ENCODE assay signal across 8 cellular contexts in the genomic region with DNA sequence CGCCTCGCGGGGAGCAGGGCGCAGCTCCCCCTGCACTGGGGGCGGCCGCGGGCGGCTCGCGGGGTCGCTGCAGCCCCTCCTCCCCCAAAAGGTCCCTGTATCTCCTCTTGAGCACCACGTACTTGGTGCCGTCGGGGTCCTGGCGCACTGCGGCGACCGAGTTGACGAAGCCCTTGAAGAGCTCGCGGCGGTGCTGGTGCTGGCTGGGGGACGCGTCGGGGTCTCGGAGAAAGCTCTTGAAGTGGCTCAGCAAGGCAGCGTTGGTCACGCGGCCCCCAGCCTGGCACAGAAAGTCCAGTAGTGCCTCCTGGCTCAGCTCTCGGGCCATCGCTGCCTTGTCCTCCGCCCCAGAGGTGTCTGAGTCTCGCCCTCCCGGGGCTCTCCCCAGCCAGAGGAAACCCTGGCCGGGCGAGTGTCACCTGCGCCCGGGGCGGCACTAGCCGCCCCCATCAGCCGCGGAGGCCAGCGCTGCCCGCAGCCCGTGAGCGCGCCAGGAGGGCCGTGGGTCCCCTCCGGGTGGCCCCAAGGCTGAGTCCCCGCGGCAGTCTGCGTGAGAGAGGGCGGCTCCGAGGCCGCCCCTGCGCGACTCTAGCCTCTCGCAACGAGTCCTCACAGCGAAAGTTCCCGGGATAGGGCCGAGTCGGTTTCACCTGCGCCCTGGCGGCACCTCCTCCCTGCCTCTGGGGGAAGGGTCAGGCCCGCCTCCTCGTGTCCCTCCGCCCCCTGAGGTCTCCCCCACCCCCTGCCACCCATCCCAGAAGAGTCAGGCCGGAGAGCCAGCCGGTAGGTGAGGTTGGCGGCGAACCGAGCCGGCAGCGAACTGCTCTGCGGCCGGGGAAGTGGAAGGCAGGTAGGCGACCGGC. TPM values are rescaled to one million over a fixed set of nuclear protein-coding genes. Genes with fewer than 3 reads are reported as not detected.
DNase-seq lines count a peak whose midpoint lies in the region; ATAC-seq and TF ChIP-seq lines count a peak whose summit lies in the region.

A gene with protein sequence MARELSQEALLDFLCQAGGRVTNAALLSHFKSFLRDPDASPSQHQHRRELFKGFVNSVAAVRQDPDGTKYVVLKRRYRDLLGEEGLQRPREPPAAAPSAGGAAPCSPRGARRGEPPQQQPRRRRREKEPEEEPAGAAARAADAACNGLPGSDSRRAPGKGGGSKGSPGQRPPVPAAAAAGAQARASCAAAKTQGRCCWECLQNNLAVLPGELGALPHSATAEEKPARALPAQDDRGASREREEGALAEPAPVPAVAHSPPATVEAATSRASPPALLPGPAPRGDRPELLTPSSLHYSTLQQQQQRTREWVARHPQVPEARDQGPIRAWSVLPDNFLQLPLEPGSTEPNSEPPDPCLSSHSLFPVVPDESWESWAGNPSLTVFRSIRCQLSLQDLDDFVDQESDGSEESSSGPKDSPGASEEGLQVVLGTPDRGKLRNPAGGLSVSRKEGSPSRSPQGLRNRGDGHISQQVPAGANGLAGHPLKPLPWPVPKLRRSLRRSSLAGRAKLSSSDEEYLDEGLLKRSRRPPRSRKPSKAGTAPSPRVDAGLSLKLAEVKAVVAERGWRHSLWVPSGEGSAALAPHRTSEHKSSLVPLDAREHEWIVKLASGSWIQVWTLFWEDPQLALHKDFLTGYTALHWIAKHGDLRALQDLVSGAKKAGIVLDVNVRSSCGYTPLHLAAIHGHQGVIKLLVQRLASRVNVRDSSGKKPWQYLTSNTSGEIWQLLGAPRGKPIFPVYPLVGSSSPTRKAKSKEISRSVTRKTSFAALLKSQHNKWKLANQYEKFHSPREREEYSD (minus strand): TSS at position 623 of the 863 bp plus-strand sequence. CDS start 295 bp downstream, at position 328.

- TF ChIP-seq CTCF in BJ (IDR thresholded peaks at IDR 0.05; ENCODE audit: insufficient read depth, low read depth, low read length) (no peak), BE2C (IDR thresholded peaks at IDR 0.05; ENCODE audit: low read depth, low read length) (no peak)

- no peak for DNase-seq in BJ (ENCODE audit: low read depth)
- peak; percentile 36 for DNase-seq in NCI-H345 treated with DMSO at 0.1 percent for 48 hours (lab: John Stamatoyannopoulos, UW; ENCODE audit: unreplicated experiment)
- DNase-seq in activated naive CD4-positive, alpha-beta T cell treated with anti-CD3 and anti-CD28 coated beads, Interleukin-2, amount 10 ng/mL, durations not matched to agents 7 days and 5 days: peak; percentile 49
- no peak for DNase-seq in left cardiac atrium
- DNase-seq in BE2C: no peak

- CTCF ChIA-PET in BJ (lab: Yijun Ruan, JAX): interaction anchor here (0.6 kb wide), 1 partner anchor 1265 kb away, joined by 3 read pairs; no protein-coding TSS in a partner anchor
- CTCF ChIA-PET in activated naive CD4-positive, alpha-beta T cell treated with anti-CD3 and anti-CD28 coated beads, Interleukin-2, amount 10 ng/mL, durations not matched to agents 7 days and 5 days (lab: Charles Lee): no interaction called here

- H3K36me3 ChIP-seq in BJ (ENCODE audit: control insufficient read depth, insufficient read depth, low read length) (no peaks in the 10 kb centered on the region), rectal smooth muscle tissue (ENCODE audit: control insufficient read depth, insufficient read depth, low read length) (no peaks in the 10 kb centered on the region), BE2C (no peaks in the 10 kb centered on the region)

- H3K27me3 Mint-ChIP-seq in activated naive CD4-positive, alpha-beta T cell treated with anti-CD3 and anti-CD28 coated beads, Interleukin-2, amount 10 ng/mL, durations not matched to agents 7 days and 5 days: peaks cover 68% of the 10 kb centered on the region

- H3K9me3 ChIP-seq in BE2C: no peaks in the 10 kb centered on the region

- H3K4me3 ChIP-seq in BJ (ENCODE audit: low read depth, low read length): peak within 1 kb of the TSS; percentile 32
- H3K4me3 ChIP-seq in rectal smooth muscle tissue (ENCODE audit: low read length): peak within 1 kb of the TSS; percentile 68
- no peak within 1 kb of the TSS for H3K4me3 ChIP-seq in BE2C (ENCODE audit: low read depth, low read length)

- no peak within 1 kb of the TSS for H3K27ac ChIP-seq in rectal smooth muscle tissue (ENCODE audit: low read depth, low read length)

- H3K27ac Mint-ChIP-seq in activated naive CD4-positive, alpha-beta T cell treated with anti-CD3 and anti-CD28 coated beads, Interleukin-2, amount 10 ng/mL, durations not matched to agents 7 days and 5 days: peak within 1 kb of the TSS; percentile 0

- H3K9me3 Mint-ChIP-seq in activated naive CD4-positive, alpha-beta T cell treated with anti-CD3 and anti-CD28 coated beads, Interleukin-2, amount 10 ng/mL, durations not matched to agents 7 days and 5 days: no peaks in the 10 kb centered on the region

- H3K4me1 Mint-ChIP-seq in activated naive CD4-positive, alpha-beta T cell treated with anti-CD3 and anti-CD28 coated beads, Interleukin-2, amount 10 ng/mL, durations not matched to agents 7 days and 5 days: peaks cover 12% of the 10 kb centered on the region

- H3K4me3 Mint-ChIP-seq in activated naive CD4-positive, alpha-beta T cell treated with anti-CD3 and anti-CD28 coated beads, Interleukin-2, amount 10 ng/mL, durations not matched to agents 7 days and 5 days: peak within 1 kb of the TSS; percentile 61

- no peaks in the 10 kb centered on the region for H3K4me1 ChIP-seq in rectal smooth muscle tissue (ENCODE audit: control insufficient read depth, insufficient read depth, low read length)
- no peaks in the 10 kb centered on the region for H3K4me1 ChIP-seq in BE2C

- H3K27me3 ChIP-seq in BJ (ENCODE audit: control insufficient read depth, insufficient read depth, low read length): peaks cover 18% of the 10 kb centered on the region
- peaks cover 5% of the 10 kb centered on the region for H3K27me3 ChIP-seq in rectal smooth muscle tissue (ENCODE audit: control insufficient read depth, insufficient read depth, low read length)
- peaks cover 81% of the 10 kb centered on the region for H3K27me3 ChIP-seq in BE2C

- no peaks in the 10 kb centered on the region for H3K36me3 Mint-ChIP-seq in activated naive CD4-positive, alpha-beta T cell treated with anti-CD3 and anti-CD28 coated beads, Interleukin-2, amount 10 ng/mL, durations not matched to agents 7 days and 5 days

- intact Hi-C loops in left cardiac atrium (cut with DNase I): no loop called here

- ATAC-seq in GM21390 (IDR thresholded peaks at IDR 0.05; ENCODE audit: unreplicated experiment) (peak; percentile 47), left cardiac atrium (peak; percentile 62 to 66), HG03159 (IDR thresholded peaks at IDR 0.05; ENCODE audit: unreplicated experiment) (no peak)

- POLR2A ChIA-PET in BJ (lab: Charles Lee): no interaction called here

- H3K9ac ChIP-seq in rectal smooth muscle tissue (ENCODE audit: low read length): peak within 1 kb of the TSS; percentile 12

RNA-seq across cellular contexts. Expression of the gene that starts here (rescaled TPM):
- 0.02 and 0.04 TPM in 2 replicates for polyA plus RNA-seq in BJ (2011; rRNA removed)
- polyA minus RNA-seq in BJ (2011; rRNA and poly(A)+ RNA removed): 0.05 and 0.10 TPM in 2 replicates
- not detected for total RNA-seq in left cardiac atrium
- not detected for polyA plus RNA-seq in BE2C (2012; ENCODE audit: insufficient read depth, insufficient read length, low read depth)

Comparison
In these comparisons a context has a peak if more than half of its experiments do, and no peak if none do; other contexts are left out.
1. Peak in ATAC-seq in left cardiac atrium; RNA of the gene not detected or under 1 TPM.
2. DNase-seq: peak in NCI-H345 treated with DMSO at 0.1 percent for 48 hours (single experiment) and activated naive CD4-positive, alpha-beta T cell treated with anti-CD3 and anti-CD28 coated beads, Interleukin-2, amount 10 ng/mL, durations not matched to agents 7 days and 5 days (single experiment); none in BJ (single experiment), left cardiac atrium (single experiment) and BE2C (single experiment).